In the genomic region with DNA sequence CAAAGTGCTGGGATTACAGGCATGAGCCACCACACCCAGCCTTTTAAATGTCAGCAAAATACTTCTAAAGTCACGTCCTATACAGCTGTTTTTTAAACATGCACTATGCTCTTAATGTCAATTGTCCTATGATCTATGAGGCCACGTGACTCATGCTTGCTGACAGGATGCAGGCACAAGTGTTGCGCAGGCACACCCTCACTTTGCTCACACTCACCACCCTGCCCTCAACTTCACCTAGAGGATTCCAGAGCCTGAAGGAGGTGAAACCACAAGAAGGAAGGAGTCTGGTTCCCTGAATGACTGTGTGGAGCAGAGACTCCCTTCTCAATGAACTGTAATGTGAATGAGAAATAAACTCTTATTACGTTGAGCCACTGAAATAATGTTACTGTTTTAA, we compare ENCODE assay signal across 20 cellular contexts.
DNase-seq lines count a peak whose midpoint lies in the region; ATAC-seq and TF ChIP-seq lines count a peak whose summit lies in the region.
"Had no signal": no experiment of that assay in that cellular context is flagged by ENCODE, and none has a peak within 500 bp of the region (broad histone marks: within the 10 kb centered on the region; RNA-seq: fewer than 3 reads in every experiment).

No MANE protein-coding gene starts in this region.

- intact Hi-C loops in HCT116 (cut with micrococcal nuclease) (no loop called here), PC-3 (cut with micrococcal nuclease) (no loop called here)

- H3K4me3 ChIP-seq in HCT116 (replicated peaks in 1 of 2; ENCODE audit: low read depth in 1 of 2, low read length in 2 of 2) (no peak overlapping the region), PC-3 (ENCODE audit: low read length) (no peak overlapping the region; the same call in 1 of the 2 replicates)
- H3K4me3 ChIP-seq: HAP-1, hepatocyte, smooth muscle cell, uterus had no signal

- TF ChIP-seq POLR2A in HCT116 (IDR thresholded peaks at IDR 0.05; ENCODE audit: borderline replicate concordance, extremely low read depth, insufficient read depth, insufficient read length) = no peak

- no peaks in the 10 kb centered on the region for H3F3A ChIP-seq in PC-3 (ENCODE audit: low read length, unreplicated experiment)

- H3K4me2 ChIP-seq in HCT116 (ENCODE audit: low read length) (peak overlapping the region; percentile 9; the same call in 1 of the 2 replicates), PC-3 (ENCODE audit: low read length) (no peak overlapping the region)
- H3K4me2 ChIP-seq: hepatocyte, smooth muscle cell had no signal

- no peaks in the 10 kb centered on the region for H3K27me3 Mint-ChIP-seq in neural crest cell (ENCODE audit: low read depth)
- H3K27me3 Mint-ChIP-seq: B cell had no signal

- H3K9me3 Mint-ChIP-seq in neural crest cell = peaks cover 22% of the 10 kb centered on the region

- no peak overlapping the region for H3K27ac ChIP-seq in HCT116 (ENCODE audit: low read depth, low read length)
- peak overlapping the region; percentile 19 for H3K27ac ChIP-seq in PC-3 (ENCODE audit: low read length)
- H3K27ac ChIP-seq: hepatocyte, uterus had no signal

- TF ChIP-seq CTCF in HCT116 (IDR thresholded peaks at IDR 0.05 in 2 of 3, conservative IDR thresholded peaks at IDR 0.05 in 1 of 3; ENCODE audit: borderline replicate concordance in 1 of 3, insufficient read depth in 1 of 3, low read depth in 2 of 3, low read length in 2 of 3) (no peak), PC-3 (conservative IDR thresholded peaks at IDR 0.05; ENCODE audit: low read depth, low read length) (no peak), neural crest cell (conservative IDR thresholded peaks at IDR 0.05) (no peak)

- RAD21 ChIA-PET in HCT116 (lab: Charles Lee; ENCODE audit: low non-redundant PET in 1 of 2, low total read pairs in 2 of 2, uncharacterized antibody in 2 of 2, unreplicated experiment in 2 of 2) = no interaction called here

- peaks cover 69% of the 10 kb centered on the region for H3K36me3 Mint-ChIP-seq in neural crest cell (ENCODE audit: low read depth)

- peak overlapping the region; percentile 57 for H3K27ac Mint-ChIP-seq in neural crest cell (ENCODE audit: unreplicated experiment)
- H3K27ac Mint-ChIP-seq: activated naive CD8-positive, alpha-beta T cell; B cell had no signal

- H3K4me1 ChIP-seq in HCT116 (ENCODE audit: control insufficient read depth in 1 of 2, insufficient read depth in 2 of 2, low read length in 2 of 2) = peaks cover 0 to 7% of the 10 kb centered on the region in 2 experiments; a peak in 2 of 4 replicates
- peaks cover 9% of the 10 kb centered on the region for H3K4me1 ChIP-seq in PC-3 (ENCODE audit: insufficient read depth, low read length)
- H3K4me1 ChIP-seq: HAP-1, uterus had no signal

- BruUV-seq in HCT116 (replicated peaks; lab: Mats Ljungman, UMichigan) = no TSS peak
- BruUV-seq in PC-3 (replicated peaks; lab: Mats Ljungman, UMichigan) = no TSS peak

- peak; percentile 12 for DNase-seq in HCT116 (ENCODE audit: low read depth, low spot score)
- DNase-seq in PC-3 = peak; percentile 70
- DNase-seq in dermis blood vessel endothelial cell = peak; percentile 14
- no peak for DNase-seq in neural crest cell (ENCODE audit: low read depth, low spot score)
- no peak for DNase-seq in GM19240 (ENCODE audit: insufficient read length, low spot score)
- DNase-seq in GDM1 (lab: John Stamatoyannopoulos, UW) = no peak
- no peak for DNase-seq in NAMALWA (ENCODE audit: low spot score)
- DNase-seq: activated CD4-positive, alpha-beta T cell treated with anti-CD3 and anti-CD28 coated beads for 4 hours; Karpas-422; NCI-H774; SHP77; stimulated activated naive CD4-positive, alpha-beta T cell; uterus had no signal

- no peak overlapping the region for H2AFZ ChIP-seq in HCT116 (ENCODE audit: low read depth, low read length, poor library complexity, severe bottlenecking)
- H2AFZ ChIP-seq in PC-3 (ENCODE audit: low read length) = no peak overlapping the region
- H2AFZ ChIP-seq: hepatocyte had no signal

- peak; percentile 70 for ATAC-seq in HCT116
- peak; percentile 68 for ATAC-seq in PC-3
- no peak for ATAC-seq in GM19351 (IDR thresholded peaks at IDR 0.05; ENCODE audit: unreplicated experiment)
- ATAC-seq: left lobe of liver had no signal

- H3K79me2 ChIP-seq in HCT116 (ENCODE audit: insufficient read depth, low read length) = no peaks in the 10 kb centered on the region
- no peaks in the 10 kb centered on the region for H3K79me2 ChIP-seq in PC-3 (ENCODE audit: low read length)
- H3K79me2 ChIP-seq: hepatocyte had no signal

- H3K9me2 ChIP-seq in HCT116 (ENCODE audit: insufficient read depth) (no peaks in the 10 kb centered on the region), PC-3 (replicated peaks; ENCODE audit: low read length) (no peaks in the 10 kb centered on the region)

- POLR2A ChIA-PET in HCT116 (lab: Charles Lee) (no interaction called here), PC-3 (lab: Charles Lee; ENCODE audit: unreplicated experiment) (no interaction called here)

- no peaks in the 10 kb centered on the region for H3K4me1 Mint-ChIP-seq in neural crest cell

- H4K20me1 ChIP-seq in HCT116 (ENCODE audit: insufficient read depth) (no peaks in the 10 kb centered on the region), PC-3 (ENCODE audit: low read length) (no peaks in the 10 kb centered on the region)

- H3K27me3 ChIP-seq in HCT116 (ENCODE audit: insufficient read depth, low read length) (no peaks in the 10 kb centered on the region), PC-3 (ENCODE audit: low read length) (no peaks in the 10 kb centered on the region)
- H3K27me3 ChIP-seq: hepatocyte, uterus had no signal

- no peak overlapping the region for H3K9ac ChIP-seq in HCT116 (ENCODE audit: low read length)
- no peak overlapping the region for H3K9ac ChIP-seq in PC-3 (ENCODE audit: low read length)

- H3K4me3 Mint-ChIP-seq in neural crest cell = no peak overlapping the region
- H3K4me3 Mint-ChIP-seq: activated naive CD8-positive, alpha-beta T cell; B cell had no signal

- CTCF ChIA-PET in HCT116 (lab: Charles Lee) = no interaction called here
- CTCF ChIA-PET in PC-3 (lab: Charles Lee) = no interaction called here

- H3K9me3 ChIP-seq in HCT116 (ENCODE audit: control insufficient read depth in 1 of 2, insufficient read depth in 1 of 2, low read depth in 1 of 2, low read length in 2 of 2) = peaks cover 0 to 5% of the 10 kb centered on the region in 2 experiments; a peak in 1 of 4 replicates
- 0 out of 2 replicates have a peak, but pooled peaks cover 4% of the 10 kb centered on the region for H3K9me3 ChIP-seq in PC-3 (ENCODE audit: low read length)
- H3K9me3 ChIP-seq: HAP-1, uterus had no signal

- H3K36me3 ChIP-seq in HCT116 (ENCODE audit: control insufficient read depth in 1 of 2, insufficient read depth in 2 of 2, low read length in 2 of 2) (no peaks in the 10 kb centered on the region), PC-3 (ENCODE audit: low read depth, low read length) (peaks cover 21% of the 10 kb centered on the region)
- H3K36me3 ChIP-seq: uterus had no signal

- TF ChIP-seq RAD21 in HCT116 (IDR thresholded peaks at IDR 0.05; ENCODE audit: low read depth) = no peak

TF ChIP-seq in HCT116, 20 proteins besides CTCF, POLR2A, EP300 and RAD21 (continues in another document):
- TF ChIP-seq, protein P1, sequence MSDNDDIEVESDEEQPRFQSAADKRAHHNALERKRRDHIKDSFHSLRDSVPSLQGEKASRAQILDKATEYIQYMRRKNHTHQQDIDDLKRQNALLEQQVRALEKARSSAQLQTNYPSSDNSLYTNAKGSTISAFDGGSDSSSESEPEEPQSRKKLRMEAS (IDR thresholded peaks at IDR 0.05) = peak; percentile 33; the same call in 1 of the 2 replicates
- TF ChIP-seq, protein P2, sequence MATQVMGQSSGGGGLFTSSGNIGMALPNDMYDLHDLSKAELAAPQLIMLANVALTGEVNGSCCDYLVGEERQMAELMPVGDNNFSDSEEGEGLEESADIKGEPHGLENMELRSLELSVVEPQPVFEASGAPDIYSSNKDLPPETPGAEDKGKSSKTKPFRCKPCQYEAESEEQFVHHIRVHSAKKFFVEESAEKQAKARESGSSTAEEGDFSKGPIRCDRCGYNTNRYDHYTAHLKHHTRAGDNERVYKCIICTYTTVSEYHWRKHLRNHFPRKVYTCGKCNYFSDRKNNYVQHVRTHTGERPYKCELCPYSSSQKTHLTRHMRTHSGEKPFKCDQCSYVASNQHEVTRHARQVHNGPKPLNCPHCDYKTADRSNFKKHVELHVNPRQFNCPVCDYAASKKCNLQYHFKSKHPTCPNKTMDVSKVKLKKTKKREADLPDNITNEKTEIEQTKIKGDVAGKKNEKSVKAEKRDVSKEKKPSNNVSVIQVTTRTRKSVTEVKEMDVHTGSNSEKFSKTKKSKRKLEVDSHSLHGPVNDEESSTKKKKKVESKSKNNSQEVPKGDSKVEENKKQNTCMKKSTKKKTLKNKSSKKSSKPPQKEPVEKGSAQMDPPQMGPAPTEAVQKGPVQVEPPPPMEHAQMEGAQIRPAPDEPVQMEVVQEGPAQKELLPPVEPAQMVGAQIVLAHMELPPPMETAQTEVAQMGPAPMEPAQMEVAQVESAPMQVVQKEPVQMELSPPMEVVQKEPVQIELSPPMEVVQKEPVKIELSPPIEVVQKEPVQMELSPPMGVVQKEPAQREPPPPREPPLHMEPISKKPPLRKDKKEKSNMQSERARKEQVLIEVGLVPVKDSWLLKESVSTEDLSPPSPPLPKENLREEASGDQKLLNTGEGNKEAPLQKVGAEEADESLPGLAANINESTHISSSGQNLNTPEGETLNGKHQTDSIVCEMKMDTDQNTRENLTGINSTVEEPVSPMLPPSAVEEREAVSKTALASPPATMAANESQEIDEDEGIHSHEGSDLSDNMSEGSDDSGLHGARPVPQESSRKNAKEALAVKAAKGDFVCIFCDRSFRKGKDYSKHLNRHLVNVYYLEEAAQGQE (IDR thresholded peaks at IDR 0.05; ENCODE audit: low read depth) = no peak
- TF ChIP-seq SP1 (IDR thresholded peaks at IDR 0.05; ENCODE audit: low read depth) (0 out of 2 replicates have a peak, but pooled peaks have one; percentile 19), FOSL1 (IDR thresholded peaks at IDR 0.05; ENCODE audit: low read depth) (no peak), EZH2 (IDR thresholded peaks at IDR 0.05) (no peak), POLR2AphosphoS5 (IDR thresholded peaks at IDR 0.05; ENCODE audit: low read depth, low read length) (no peak)
- TF ChIP-seq, protein P3, sequence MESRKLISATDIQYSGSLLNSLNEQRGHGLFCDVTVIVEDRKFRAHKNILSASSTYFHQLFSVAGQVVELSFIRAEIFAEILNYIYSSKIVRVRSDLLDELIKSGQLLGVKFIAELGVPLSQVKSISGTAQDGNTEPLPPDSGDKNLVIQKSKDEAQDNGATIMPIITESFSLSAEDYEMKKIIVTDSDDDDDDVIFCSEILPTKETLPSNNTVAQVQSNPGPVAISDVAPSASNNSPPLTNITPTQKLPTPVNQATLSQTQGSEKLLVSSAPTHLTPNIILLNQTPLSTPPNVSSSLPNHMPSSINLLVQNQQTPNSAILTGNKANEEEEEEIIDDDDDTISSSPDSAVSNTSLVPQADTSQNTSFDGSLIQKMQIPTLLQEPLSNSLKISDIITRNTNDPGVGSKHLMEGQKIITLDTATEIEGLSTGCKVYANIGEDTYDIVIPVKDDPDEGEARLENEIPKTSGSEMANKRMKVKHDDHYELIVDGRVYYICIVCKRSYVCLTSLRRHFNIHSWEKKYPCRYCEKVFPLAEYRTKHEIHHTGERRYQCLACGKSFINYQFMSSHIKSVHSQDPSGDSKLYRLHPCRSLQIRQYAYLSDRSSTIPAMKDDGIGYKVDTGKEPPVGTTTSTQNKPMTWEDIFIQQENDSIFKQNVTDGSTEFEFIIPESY (IDR thresholded peaks at IDR 0.05; ENCODE audit: extremely low read depth, insufficient replicate concordance, low read length) = no peak

Comparison
In these comparisons a context has a peak if more than half of its experiments do, and no peak if none do; other contexts are left out.
1. DNase-seq: peak in HCT116 (single experiment), PC-3 (single experiment) and dermis blood vessel endothelial cell (single experiment); none in neural crest cell (single experiment), GM19240 (single experiment), GDM1 (single experiment) and NAMALWA (single experiment).